In genomic region chr3:113018461-113019181, GRCh38 we compare ENCODE assay signal across 8 cellular contexts. TPM values are rescaled to one million over a fixed set of nuclear protein-coding genes. Genes with fewer than 3 reads are reported as not detected.
DNase-seq lines count a peak whose midpoint lies in the region; ATAC-seq and TF ChIP-seq lines count a peak whose summit lies in the region.

No MANE protein-coding gene starts in this region.

- H3K9me3 Mint-ChIP-seq in natural killer cell: no peaks in the 10 kb centered on the region

- H3K4me1 Mint-ChIP-seq in natural killer cell: peaks cover 34 to 41% of the 10 kb centered on the region in 2 donors

- peak overlapping the region; percentile 94 for H3K4me3 Mint-ChIP-seq in natural killer cell

- H3K4me1 ChIP-seq in endocrine pancreas (ENCODE audit: control insufficient read depth, insufficient read depth, low read length): peaks cover 11% of the 10 kb centered on the region

- in situ Hi-C loops in SK-MEL-5 (cut with HindIII; ENCODE audit: low pct_unique_long_range_greater_than_20kb, low sequenced_read_pairs): no loop called here

- CTCF ChIA-PET in AG04449 (lab: Yijun Ruan, JAX): interaction anchor here (1.0 to 7.0 kb wide), 8 partner anchors 10 to 376 kb away, joined by 3 to 61 read pairs (median 4); no protein-coding TSS in a partner anchor

- intact Hi-C loops in natural killer cell (cut with micrococcal nuclease): loop anchor here (1.0 kb wide), 1 partner anchor 27 kb away; no protein-coding TSS in a partner anchor

- no peak for TF ChIP-seq CTCF in AG04449 (IDR thresholded peaks at IDR 0.05; ENCODE audit: insufficient read depth, low read length, missing control alignments)
- no peak for TF ChIP-seq CTCF in natural killer cell (IDR thresholded peaks at IDR 0.05)

- no peaks in the 10 kb centered on the region for H3K36me3 ChIP-seq in endocrine pancreas (ENCODE audit: control insufficient read depth, insufficient read depth, low read length)

- no peaks in the 10 kb centered on the region for H3K27me3 Mint-ChIP-seq in natural killer cell (ENCODE audit: low read depth in 2 of 2)

- POLR2A ChIA-PET in AG04449 (lab: Yijun Ruan, JAX): interaction anchor here (1.2 to 2.7 kb wide), 3 partner anchors 377 to 383 kb away, joined by 3 to 10 read pairs (median 5); no protein-coding TSS in a partner anchor

- H3K9me3 ChIP-seq in endocrine pancreas (ENCODE audit: control insufficient read depth, low read length): no peaks in the 10 kb centered on the region

- H3K9ac ChIP-seq in endocrine pancreas (ENCODE audit: control insufficient read depth, insufficient read depth, low read length): peak overlapping the region; percentile 86

- DNase-seq in AG04449 (ENCODE audit: low read depth, low spot score): no peak
- DNase-seq in SK-MEL-5 (ENCODE audit: low read depth, low spot score): peak; percentile 50
- DNase-seq in natural killer cell: no peak
- no peak for DNase-seq in activated CD4-positive, CD25-positive, alpha-beta regulatory T cell treated with anti-CD3 and anti-CD28 coated beads, Interleukin-2, amount 50 U/mL, for 72 hours
- DNase-seq in stimulated activated naive CD4-positive, alpha-beta T cell treated with Interleukin-2 at 50 U/mL for 16 hours (lab: John Stamatoyannopoulos, UW): no peak
- DNase-seq in GDM1 (lab: John Stamatoyannopoulos, UW): no peak

- H3K4me3 ChIP-seq in AG04449 (ENCODE audit: low read depth, low read length): peak overlapping the region; percentile 82
- H3K4me3 ChIP-seq in endocrine pancreas (ENCODE audit: control insufficient read depth, insufficient read depth, low read length): peak overlapping the region; percentile 95

- peak overlapping the region; percentile 89 to 92 for H3K27ac Mint-ChIP-seq in natural killer cell

- ATAC-seq in GM19035 (IDR thresholded peaks at IDR 0.05; ENCODE audit: unreplicated experiment) (peak; percentile 1), natural killer cell (peak in 1 of 3 donors; percentile 4)

- H3K36me3 Mint-ChIP-seq in natural killer cell: no peaks in the 10 kb centered on the region

- no peaks in the 10 kb centered on the region for H3K27me3 ChIP-seq in endocrine pancreas (ENCODE audit: control insufficient read depth, insufficient read depth, low read length)

RNA-seq across cellular contexts. Expression of gene GTPBP8, which starts 27.8 kb away (rescaled TPM):
- 19.8 and 19.9 TPM in 2 replicates for total RNA-seq in SK-MEL-5 (2014; rRNA removed; shearing (Covaris generic))
- 20.9 and 21.2 TPM in 2 replicates for polyA plus RNA-seq in SK-MEL-5 (2015; cell fraction: cytosol; rRNA removed)
- polyA plus RNA-seq in SK-MEL-5 (2015; cell fraction: nucleus; rRNA removed): 5.2 and 11.9 TPM in 2 replicates
- 10 to 100 TPM; 16.6 to 28.6 (median 16.8) TPM for total RNA-seq in natural killer cell

RNA-seq across cellular contexts. Expression of gene CD200R1, which starts 43.7 kb away (rescaled TPM):
- not detected in 2 replicates for total RNA-seq in SK-MEL-5 (2014; rRNA removed; shearing (Covaris generic))
- polyA plus RNA-seq in SK-MEL-5 (2015; cell fraction: cytosol; rRNA removed): 0.06 TPM in 1 of 2 replicates, not detected in the other
- polyA plus RNA-seq in SK-MEL-5 (2015; cell fraction: nucleus; rRNA removed): not detected in 2 replicates
- 10 to 100 TPM in 1 of 3 donors, 1 to 10 TPM in 1, under 1 TPM in 1; 0.38 to 25.8 (median 1.7) TPM for total RNA-seq in natural killer cell
